In genomic region chr13:96966415-96967102, GRCh38 we compare ENCODE assay signal across 23 cellular contexts. TPM values are rescaled to one million over a fixed set of nuclear protein-coding genes. Genes with fewer than 3 reads are reported as not detected.
DNase-seq lines count a peak whose midpoint lies in the region; ATAC-seq, FAIRE-seq and TF ChIP-seq lines count a peak whose summit lies in the region.
"Had no signal": no experiment of that assay in that cellular context is flagged by ENCODE, and none has a peak within 500 bp of the region (broad histone marks: within the 10 kb centered on the region; RNA-seq: fewer than 3 reads in every experiment).

No MANE protein-coding gene starts in this region.

- H3K36me3 ChIP-seq in HCT116 (ENCODE audit: control insufficient read depth in 1 of 2, insufficient read depth in 2 of 2, low read length in 2 of 2) (no peaks in the 10 kb centered on the region), MM.1S (replicated peaks; ENCODE audit: insufficient read depth, low read length) (no peaks in the 10 kb centered on the region), K562 (ENCODE audit: control insufficient read depth, insufficient read depth, low read length) (no peaks in the 10 kb centered on the region)
- no peaks in the 10 kb centered on the region for H3K36me3 ChIP-seq in naive thymus-derived CD4-positive, alpha-beta T cell (ENCODE audit: control insufficient read depth in 2 of 3, insufficient read depth in 3 of 3, low read length in 3 of 3)
- H3K36me3 ChIP-seq: BE2C; BLaER1 treated with 17β-estradiol and CSF1 and Interleukin-3, amounts not matched to agents 10 nM and 100 nM had no signal

- H3K36me3 Mint-ChIP-seq in naive thymus-derived CD4-positive, alpha-beta T cell: peaks cover 0 to 15% (median 0%) of the 10 kb centered on the region in 5 donors
- peaks cover 10 to 20% of the 10 kb centered on the region in 2 donors for H3K36me3 Mint-ChIP-seq in activated T-cell treated with anti-CD3 and anti-CD28 coated beads, Interleukin-2, amount 50 U/mL, for 72 hours (ENCODE audit: insufficient read depth in 2 of 2)
- H3K36me3 Mint-ChIP-seq: CD14-positive monocyte had no signal

- intact Hi-C loops in HCT116 (cut with micrococcal nuclease): loop anchor here (2.0 to 10.0 kb wide), 4 partner anchors 946 to 1562 kb away; no protein-coding TSS in a partner anchor
- intact Hi-C loops in K562 (cut with micrococcal nuclease): loop anchor here (5.0 to 10.0 kb wide), 4 partner anchors 144 to 1342 kb away; no protein-coding TSS in a partner anchor
- intact Hi-C loops in naive thymus-derived CD4-positive, alpha-beta T cell (cut with micrococcal nuclease): no loop called here

- H3K4me1 Mint-ChIP-seq in naive thymus-derived CD4-positive, alpha-beta T cell: no peaks in the 10 kb centered on the region
- no peaks in the 10 kb centered on the region for H3K4me1 Mint-ChIP-seq in activated T-cell treated with anti-CD3 and anti-CD28 coated beads, Interleukin-2, amount 50 U/mL, for 72 hours (ENCODE audit: low read depth)
- H3K4me1 Mint-ChIP-seq: CD14-positive monocyte; CD8-positive, alpha-beta memory T cell had no signal

- TF ChIP-seq EP300 in K562 (IDR thresholded peaks at IDR 0.05; ENCODE audit: low read length): no peak

- H3K4me2 ChIP-seq in HCT116 (ENCODE audit: low read length) (peak overlapping the region; percentile 73), MM.1S (ENCODE audit: low read depth, low read length) (peak overlapping the region; percentile 61), K562 (ENCODE audit: insufficient read depth, low read length) (no peak overlapping the region; the same call in 1 of the 2 replicates)
- H3K4me2 ChIP-seq: A549; BLaER1 treated with 17β-estradiol and CSF1 and Interleukin-3, amounts not matched to agents 10 nM and 100 nM had no signal

- H3K9me3 ChIP-seq in HCT116 (ENCODE audit: control insufficient read depth in 1 of 2, insufficient read depth in 1 of 2, low read depth in 1 of 2, low read length in 2 of 2) (no peaks in the 10 kb centered on the region), MM.1S (replicated peaks; ENCODE audit: insufficient read depth, low read length) (no peaks in the 10 kb centered on the region), K562 (replicated peaks; ENCODE audit: control insufficient read depth, insufficient read depth, low read depth, low read length) (no peaks in the 10 kb centered on the region)
- H3K9me3 ChIP-seq in naive thymus-derived CD4-positive, alpha-beta T cell (ENCODE audit: control insufficient read depth in 2 of 3, low read length in 3 of 3): peaks cover 0 to 33% (median 4%) of the 10 kb centered on the region in 3 experiments
- H3K9me3 ChIP-seq: BE2C had no signal

- CTCF ChIA-PET in HCT116 (lab: Charles Lee) (interaction anchor here (0.9 to 2.8 kb wide), 23 partner anchors 9 to 1777 kb away, joined by 3 to 37 read pairs (median 7); no protein-coding TSS in a partner anchor), K562 (lab: Yijun Ruan, JAX; ENCODE audit: low intra/inter-chr PET ratio) (interaction anchor here (1.0 kb wide), 1 partner anchor 945 kb away, joined by 5 read pairs; no protein-coding TSS in a partner anchor)
- CTCF ChIA-PET in naive thymus-derived CD4-positive, alpha-beta T cell (lab: Charles Lee): no interaction called here

- no peak overlapping the region for H3K4me3 Mint-ChIP-seq in naive thymus-derived CD4-positive, alpha-beta T cell
- no peak overlapping the region for H3K4me3 Mint-ChIP-seq in activated T-cell treated with anti-CD3 and anti-CD28 coated beads, Interleukin-2, amount 50 U/mL, for 72 hours
- H3K4me3 Mint-ChIP-seq: CD14-positive monocyte; CD4-positive, alpha-beta T cell; CD8-positive, alpha-beta memory T cell had no signal

- no peaks in the 10 kb centered on the region for H3K9me1 ChIP-seq in K562 (ENCODE audit: control insufficient read depth, insufficient read depth, low read length)

- H3K27ac ChIP-seq in HCT116 (ENCODE audit: low read depth, low read length): no peak overlapping the region
- H3K27ac ChIP-seq in MM.1S (ENCODE audit: low read length): no peak overlapping the region
- no peak overlapping the region for H3K27ac ChIP-seq in K562 (ENCODE audit: extremely low read depth, low read depth, low read length)
- H3K27ac ChIP-seq in naive thymus-derived CD4-positive, alpha-beta T cell (ENCODE audit: low read depth, low read length): no peak overlapping the region
- H3K27ac ChIP-seq: A549; BLaER1 treated with 17β-estradiol and CSF1 and Interleukin-3, amounts not matched to agents 10 nM and 100 nM had no signal

- H3K9ac ChIP-seq in HCT116 (ENCODE audit: low read length): no peak overlapping the region
- no peak overlapping the region for H3K9ac ChIP-seq in MM.1S (ENCODE audit: low read length)
- H3K9ac ChIP-seq in K562 (ENCODE audit: insufficient read depth in 1 of 2, low read depth in 2 of 2, low read length in 2 of 2): no peak overlapping the region
- H3K9ac ChIP-seq: BLaER1 treated with 17β-estradiol and CSF1 and Interleukin-3, amounts not matched to agents 10 nM and 100 nM had no signal

- ATAC-seq in HCT116 (peak; percentile 22), K562 (peak; percentile 66)
- no peak for ATAC-seq in naive thymus-derived CD4-positive, alpha-beta T cell
- ATAC-seq in activated T-cell treated with anti-CD3 and anti-CD28 coated beads, Interleukin-2, amount 50 U/mL, for 72 hours (replicated peaks in 1 of 2): no peak

- BruUV-seq in HCT116 (replicated peaks; lab: Mats Ljungman, UMichigan): no TSS peak
- no TSS peak for BruUV-seq in K562 (replicated peaks; lab: Mats Ljungman, UMichigan)

- peak overlapping the region in 1 of 9 donors; percentile 6 for H3K27ac Mint-ChIP-seq in naive thymus-derived CD4-positive, alpha-beta T cell
- no peak overlapping the region for H3K27ac Mint-ChIP-seq in activated T-cell treated with anti-CD3 and anti-CD28 coated beads, Interleukin-2, amount 50 U/mL, for 72 hours
- H3K27ac Mint-ChIP-seq: CD14-positive monocyte; CD4-positive, alpha-beta T cell; CD8-positive, alpha-beta memory T cell had no signal

- peaks cover 2 to 9% of the 10 kb centered on the region in 2 experiments; a peak in 2 of 4 replicates for H3K4me1 ChIP-seq in HCT116 (ENCODE audit: control insufficient read depth in 1 of 2, insufficient read depth in 2 of 2, low read length in 2 of 2)
- no peaks in the 10 kb centered on the region for H3K4me1 ChIP-seq in MM.1S (ENCODE audit: low read length)
- H3K4me1 ChIP-seq in K562 (replicated peaks in 1 of 2; ENCODE audit: control insufficient read depth in 2 of 2, insufficient read depth in 2 of 2, low read length in 2 of 2): no peaks in the 10 kb centered on the region
- H3K4me1 ChIP-seq in naive thymus-derived CD4-positive, alpha-beta T cell (ENCODE audit: control insufficient read depth in 2 of 2, insufficient read depth in 2 of 2, low read length in 2 of 2): no peaks in the 10 kb centered on the region
- H3K4me1 ChIP-seq: A549; BE2C; BLaER1 treated with 17β-estradiol and CSF1 and Interleukin-3, amounts not matched to agents 10 nM and 100 nM had no signal

- no peak for TF ChIP-seq CTCF in HCT116 (IDR thresholded peaks at IDR 0.05 in 2 of 3, conservative IDR thresholded peaks at IDR 0.05 in 1 of 3; ENCODE audit: borderline replicate concordance in 1 of 3, insufficient read depth in 1 of 3, low read depth in 2 of 3, low read length in 2 of 3)
- TF ChIP-seq CTCF in MM.1S (IDR thresholded peaks at IDR 0.05; ENCODE audit: low read length): no peak
- no peak for TF ChIP-seq CTCF in K562 (IDR thresholded peaks at IDR 0.05 in 2 of 3, conservative IDR thresholded peaks at IDR 0.05 in 1 of 3; ENCODE audit: insufficient read depth in 2 of 3, low read depth in 1 of 3, low read length in 3 of 3)

- no peaks in the 10 kb centered on the region for H3F3A ChIP-seq in MM.1S (ENCODE audit: insufficient read depth, low read length)

- H3K9me2 ChIP-seq in HCT116 (ENCODE audit: insufficient read depth): no peaks in the 10 kb centered on the region
- no peaks in the 10 kb centered on the region for H3K9me2 ChIP-seq in MM.1S (replicated peaks; ENCODE audit: insufficient read depth, low read length)

- H4K20me1 ChIP-seq in HCT116 (ENCODE audit: insufficient read depth) (no peaks in the 10 kb centered on the region), MM.1S (ENCODE audit: insufficient read depth, low read length) (no peaks in the 10 kb centered on the region), K562 (replicated peaks; ENCODE audit: control insufficient read depth, insufficient read depth, low read length) (no peaks in the 10 kb centered on the region)
- H4K20me1 ChIP-seq: BLaER1 treated with 17β-estradiol and CSF1 and Interleukin-3, amounts not matched to agents 10 nM and 100 nM had no signal

- H3K79me2 ChIP-seq in HCT116 (ENCODE audit: insufficient read depth, low read length) (no peaks in the 10 kb centered on the region), MM.1S (ENCODE audit: low read length) (no peaks in the 10 kb centered on the region), K562 (ENCODE audit: control insufficient read depth, insufficient read depth, low read length) (no peaks in the 10 kb centered on the region)

- H3K27me3 Mint-ChIP-seq in naive thymus-derived CD4-positive, alpha-beta T cell: peaks cover 0 to under 1% (median 0%) of the 10 kb centered on the region in 5 donors
- no peaks in the 10 kb centered on the region for H3K27me3 Mint-ChIP-seq in activated T-cell treated with anti-CD3 and anti-CD28 coated beads, Interleukin-2, amount 50 U/mL, for 72 hours (ENCODE audit: low read depth)
- H3K27me3 Mint-ChIP-seq: CD8-positive, alpha-beta memory T cell had no signal

- TF ChIP-seq POLR2A in HCT116 (IDR thresholded peaks at IDR 0.05; ENCODE audit: borderline replicate concordance, extremely low read depth, insufficient read depth, insufficient read length) (no peak), K562 (conservative IDR thresholded peaks at IDR 0.05) (no peak)

- in situ Hi-C loops in K562 (cut with MboI): loop anchor here (25.0 kb wide), 1 partner anchor 1454 kb away; no protein-coding TSS in a partner anchor

- no peaks in the 10 kb centered on the region for H3K27me3 ChIP-seq in HCT116 (ENCODE audit: insufficient read depth, low read length)
- no peaks in the 10 kb centered on the region for H3K27me3 ChIP-seq in MM.1S (replicated peaks; ENCODE audit: insufficient read depth, low read length)
- no peaks in the 10 kb centered on the region for H3K27me3 ChIP-seq in K562 (ENCODE audit: control insufficient read depth in 2 of 2, insufficient read depth in 2 of 2, low read length in 2 of 2)
- H3K27me3 ChIP-seq in naive thymus-derived CD4-positive, alpha-beta T cell (ENCODE audit: control insufficient read depth in 2 of 2, insufficient read depth in 2 of 2, low read length in 2 of 2): no peaks in the 10 kb centered on the region
- H3K27me3 ChIP-seq: BE2C; BLaER1 treated with 17β-estradiol and CSF1 and Interleukin-3, amounts not matched to agents 10 nM and 100 nM had no signal

- no peak for TF ChIP-seq RAD21 in HCT116 (IDR thresholded peaks at IDR 0.05; ENCODE audit: low read depth)
- no peak for TF ChIP-seq RAD21 in K562 (CRISPR knock-in tag; conservative IDR thresholded peaks at IDR 0.05 in 1 of 2, IDR thresholded peaks at IDR 0.05 in 1 of 2)

- WGBS in K562 (ENCODE audit: insufficient coverage, low coverage, missing lambda C conversion rate): 1% methylated on average over 8 of the region's 12 CpGs

- peaks cover 8 to 71% (median 43%) of the 10 kb centered on the region in 11 donors for H3K9me3 Mint-ChIP-seq in naive thymus-derived CD4-positive, alpha-beta T cell
- peaks cover 14 to 24% of the 10 kb centered on the region in 2 donors for H3K9me3 Mint-ChIP-seq in activated T-cell treated with anti-CD3 and anti-CD28 coated beads, Interleukin-2, amount 50 U/mL, for 72 hours

- peak; percentile 3 for DNase-seq in Daoy (ENCODE audit: low read depth)
- no peak for DNase-seq in HCT116 (ENCODE audit: low read depth, low spot score)
- DNase-seq in MM.1S: no peak
- peak in 1 of 4 experiments; percentile 2 for DNase-seq in K562 (ENCODE audit: extremely low read depth in 1 of 4, low spot score in 3 of 4)
- no peak for DNase-seq in NCI-H1092 treated with DMSO at 0.1 percent for 48 hours (lab: John Stamatoyannopoulos, UW)
- DNase-seq in naive thymus-derived CD4-positive, alpha-beta T cell: no peak
- DNase-seq in activated T-cell treated with anti-CD3 and anti-CD28 coated beads, Interleukin-2, amount 50 U/mL, for 72 hours: no peak
- DNase-seq: 8988T; ACHN; CD4-positive, alpha-beta T cell; CD8-positive, alpha-beta memory T cell; DMS 273 treated with DMSO at 0.1 percent for 48 hours; DMS79; GF-D8; GOT3 had no signal

- FAIRE-seq in K562 (lab: Jason Lieb, UNC): no peak
- FAIRE-seq: A549, D721Med, GM12891, GM18507 had no signal

- H2AFZ ChIP-seq in HCT116 (ENCODE audit: low read depth, low read length, poor library complexity, severe bottlenecking) (peak overlapping the region; percentile 83), MM.1S (ENCODE audit: low read length) (peak overlapping the region; percentile 38), K562 (ENCODE audit: low read depth, low read length) (peak overlapping the region; percentile 32; the same call in 1 of the 2 replicates)

- POLR2A ChIA-PET in HCT116 (lab: Charles Lee) (interaction anchor here (0.9 to 1.5 kb wide), 5 partner anchors 8 to 913 kb away, joined by 3 to 6 read pairs (median 4); partner anchors contain the start of gene UGGT2), K562 (lab: Yijun Ruan, JAX) (no interaction called here)
- POLR2A ChIA-PET in naive thymus-derived CD4-positive, alpha-beta T cell (lab: Charles Lee): no interaction called here

- H3K4me3 ChIP-seq in HCT116 (replicated peaks in 1 of 2; ENCODE audit: low read depth in 1 of 2, low read length in 2 of 2): peak overlapping the region in 1 of 2 experiments; percentile 47; a peak in 1 of 4 replicates
- H3K4me3 ChIP-seq in MM.1S (ENCODE audit: low read length): peak overlapping the region; percentile 44; the same call in 1 of the 2 replicates
- H3K4me3 ChIP-seq in K562: no peak overlapping the region
- no peak overlapping the region for H3K4me3 ChIP-seq in naive thymus-derived CD4-positive, alpha-beta T cell (ENCODE audit: low read length)
- H3K4me3 ChIP-seq: A549; BLaER1 treated with 17β-estradiol and CSF1 and Interleukin-3, amounts not matched to agents 10 nM and 100 nM had no signal

- RAD21 ChIA-PET in HCT116 (lab: Charles Lee; ENCODE audit: low non-redundant PET in 1 of 2, low total read pairs in 2 of 2, uncharacterized antibody in 2 of 2, unreplicated experiment in 2 of 2): interaction anchor here (0.6 to 1.7 kb wide), 4 partner anchors 148 to 1777 kb away, joined by 3 to 4 read pairs (median 4); no protein-coding TSS in a partner anchor

RNA-seq across cellular contexts. Expression of gene OXGR1, which starts 27.7 kb away (rescaled TPM):
- 0.06 TPM in 1 of 2 replicates, not detected in the other for total RNA-seq in Daoy (2014; rRNA removed; shearing (Covaris generic))
- total RNA-seq in HCT116 (2021; ENCODE audit: unreplicated experiment): not detected
- polyA plus RNA-seq in HCT116 (2012): 0.08 TPM in 1 of 2 replicates, not detected in the other
- total RNA-seq in K562 (2011; cell fraction: chromatin; rRNA removed; ENCODE audit: low replicate concordance): not detected in 2 replicates
- not detected in 2 replicates for total RNA-seq in K562 (2011; cell fraction: nucleolus; rRNA removed)
- total RNA-seq in K562 (2011; cell fraction: nucleoplasm; rRNA removed): not detected in 2 replicates
- total RNA-seq in K562 (2014; rRNA removed): not detected in 2 replicates
- total RNA-seq in K562 (2014; rRNA removed; fragmentation: Illumina TruSeq; extraction: Trizol): not detected in 2 replicates
- total RNA-seq in K562 (2015; rRNA removed; fragmentation: Illumina TruSeq; extraction: Trizol): not detected in 2 replicates
- total RNA-seq in K562 (2021): not detected in 2 replicates
- not detected in 2 replicates for polyA plus RNA-seq in K562 (2011; rRNA removed)
- not detected in 2 replicates for polyA plus RNA-seq in K562 (2011; cell fraction: cytosol; rRNA removed)
- polyA plus RNA-seq in K562 (2011; cell fraction: nucleus; rRNA removed): not detected in 2 replicates
- polyA plus RNA-seq in K562 (2012): not detected in 2 replicates
- polyA plus RNA-seq in K562 (2014; fragmentation: Illumina TruSeq; extraction: Trizol): not detected in 2 replicates
- polyA plus RNA-seq in K562 (2014; fragmentation: Nextera tagmentation; extraction: Ambion mirVana): under 1 TPM in 1 of 2 experiments, not detected in 1; 0.03 TPM
- not detected in 2 replicates for polyA plus RNA-seq in K562 (2014; rRNA removed)
- not detected in 2 replicates for polyA minus RNA-seq in K562 (2011; rRNA and poly(A)+ RNA removed)
- polyA minus RNA-seq in K562 (2011; cell fraction: cytosol; rRNA and poly(A)+ RNA removed): not detected in 2 replicates
- polyA minus RNA-seq in K562 (2011; cell fraction: nucleus; rRNA and poly(A)+ RNA removed): not detected in 2 replicates
- total RNA-seq in naive thymus-derived CD4-positive, alpha-beta T cell: not detected
- not detected for polyA plus RNA-seq in naive thymus-derived CD4-positive, alpha-beta T cell
- not detected for total RNA-seq in activated T-cell treated with anti-CD3 and anti-CD28 coated beads, Interleukin-2, amount 50 U/mL, for 72 hours
- total RNA-seq: CD4-positive, alpha-beta T cell; CD8-positive, alpha-beta memory T cell; G401 had no signal
- polyA plus RNA-seq: A549; CD8-positive, alpha-beta memory T cell had no signal

Comparison
In these comparisons a context has a peak if more than half of its experiments do, and no peak if none do; other contexts are left out.
1. ATAC-seq: peak in HCT116 (single experiment) and K562 (single experiment); none in naive thymus-derived CD4-positive, alpha-beta T cell (single experiment) and activated T-cell treated with anti-CD3 and anti-CD28 coated beads, Interleukin-2, amount 50 U/mL, for 72 hours (0 of 2).
2. H2AFZ ChIP-seq: peak in every context shown above with its lines; median percentile 83 in HCT116; 38 in MM.1S; 32 in K562.
3. intact Hi-C loops: an anchor here in HCT116 (2.0 to 10.0 kb wide) and K562 (5.0 to 10.0 kb wide); none called in naive thymus-derived CD4-positive, alpha-beta T cell.